Comparison of ENCODE assay signal across 8 cellular contexts in genomic region chr11:64224891-64225607, GRCh38. TPM values are rescaled to one million over a fixed set of nuclear protein-coding genes. Genes with fewer than 3 reads are reported as not detected.
DNase-seq lines count a peak whose midpoint lies in the region; ATAC-seq and TF ChIP-seq lines count a peak whose summit lies in the region.

No MANE protein-coding gene starts in this region.

- H3K9me2 ChIP-seq in PC-3 (replicated peaks; ENCODE audit: low read length): no peaks in the 10 kb centered on the region

- H3F3A ChIP-seq in PC-3 (ENCODE audit: low read length, unreplicated experiment): no peaks in the 10 kb centered on the region

- H3K27ac ChIP-seq in PC-3 (ENCODE audit: low read length) (no peak overlapping the region), osteoblast (ENCODE audit: low read depth, low read length) (peak overlapping the region; percentile 80)

- H3K9ac ChIP-seq in PC-3 (ENCODE audit: low read length) (no peak overlapping the region; the same call in 1 of the 2 replicates), endocrine pancreas (ENCODE audit: control insufficient read depth, insufficient read depth, low read length) (peak overlapping the region; percentile 34)

- CTCF ChIA-PET in PC-3 (lab: Charles Lee): no interaction called here

- no peak for TF ChIP-seq CTCF in PC-3 (conservative IDR thresholded peaks at IDR 0.05; ENCODE audit: low read depth, low read length)
- TF ChIP-seq CTCF in osteoblast (IDR thresholded peaks at IDR 0.05; ENCODE audit: extremely low read depth, low read depth, low read length): no peak

- H3K4me2 ChIP-seq in PC-3 (ENCODE audit: low read length) (peak overlapping the region; percentile 97), osteoblast (ENCODE audit: insufficient read depth, low read length) (peak overlapping the region; percentile 97)

- H4K20me1 ChIP-seq in PC-3 (ENCODE audit: low read length): no peaks in the 10 kb centered on the region
- H4K20me1 ChIP-seq in osteoblast (ENCODE audit: insufficient read depth, low read length): peaks cover 5% of the 10 kb centered on the region

- H3K4me3 ChIP-seq in PC-3 (ENCODE audit: low read length) (peak overlapping the region; percentile 83), endocrine pancreas (ENCODE audit: control insufficient read depth, insufficient read depth, low read length) (no peak overlapping the region), osteoblast (ENCODE audit: insufficient read depth, low read length) (peak overlapping the region; percentile 96)

- peaks cover 21% of the 10 kb centered on the region for H3K79me2 ChIP-seq in PC-3 (ENCODE audit: low read length)
- peaks cover 32% of the 10 kb centered on the region for H3K79me2 ChIP-seq in osteoblast (ENCODE audit: insufficient read depth, low read length)

- intact Hi-C loops in PC-3 (cut with micrococcal nuclease): no loop called here

- H3K27me3 ChIP-seq in PC-3 (ENCODE audit: low read length): no peaks in the 10 kb centered on the region
- no peaks in the 10 kb centered on the region for H3K27me3 ChIP-seq in endocrine pancreas (ENCODE audit: control insufficient read depth, insufficient read depth, low read length)
- no peaks in the 10 kb centered on the region for H3K27me3 ChIP-seq in osteoblast (ENCODE audit: insufficient read depth, low read length)

- H3K9me3 ChIP-seq in PC-3 (ENCODE audit: low read length) (no peaks in the 10 kb centered on the region), endocrine pancreas (ENCODE audit: control insufficient read depth, low read length) (no peaks in the 10 kb centered on the region), osteoblast (ENCODE audit: low read depth, low read length) (no peaks in the 10 kb centered on the region)

- H2AFZ ChIP-seq in PC-3 (ENCODE audit: low read length) (no peak overlapping the region), osteoblast (ENCODE audit: low read length) (no peak overlapping the region)

- peaks cover 34% of the 10 kb centered on the region for H3K4me1 ChIP-seq in PC-3 (ENCODE audit: insufficient read depth, low read length)
- H3K4me1 ChIP-seq in endocrine pancreas (ENCODE audit: control insufficient read depth, insufficient read depth, low read length): no peaks in the 10 kb centered on the region
- peaks cover 28% of the 10 kb centered on the region for H3K4me1 ChIP-seq in osteoblast (ENCODE audit: insufficient read depth, low read length)

- POLR2A ChIA-PET in PC-3 (lab: Charles Lee; ENCODE audit: unreplicated experiment): no interaction called here

- no TSS peak for BruUV-seq in PC-3 (replicated peaks; lab: Mats Ljungman, UMichigan)

- no peak for ATAC-seq in PC-3
- ATAC-seq in HG02759 (IDR thresholded peaks at IDR 0.05; ENCODE audit: unreplicated experiment): no peak

- DNase-seq in COLO668 (lab: John Stamatoyannopoulos, UW; ENCODE audit: unreplicated experiment): peak; percentile 33
- DNase-seq in PC-3: no peak
- DNase-seq in osteoblast (ENCODE audit: insufficient read length, low spot score, missing footprints): no peak
- DNase-seq in glomerular visceral epithelial cell (ENCODE audit: extremely low spot score): no peak
- no peak for DNase-seq in DMS79 (lab: John Stamatoyannopoulos, UW)
- DNase-seq in NCI-H1436 (lab: John Stamatoyannopoulos, UW): no peak

- H3K36me3 ChIP-seq in PC-3 (ENCODE audit: low read depth, low read length): 0 out of 2 replicates have a peak, but pooled peaks cover 3% of the 10 kb centered on the region
- no peaks in the 10 kb centered on the region for H3K36me3 ChIP-seq in endocrine pancreas (ENCODE audit: control insufficient read depth, insufficient read depth, low read length)
- H3K36me3 ChIP-seq in osteoblast (ENCODE audit: insufficient read depth, low read length): peaks cover 5% of the 10 kb centered on the region

RNA-seq across cellular contexts. Expression of gene TRPT1, which starts 0.9 kb away (rescaled TPM):
- 56.0 and 57.7 TPM in 2 replicates for total RNA-seq in PC-3 (2014; rRNA removed)
- total RNA-seq in osteoblast: 32.2 and 33.0 TPM in 2 replicates

RNA-seq across cellular contexts. Expression of gene NUDT22, which starts 1.0 kb away (rescaled TPM):
- total RNA-seq in PC-3 (2014; rRNA removed) (98.3 and 102 TPM in 2 replicates), osteoblast (46.6 and 56.5 TPM in 2 replicates)

RNA-seq across cellular contexts. Expression of gene DNAJC4, which starts 5.3 kb away (rescaled TPM):
- total RNA-seq in PC-3 (2014; rRNA removed) (20.4 and 25.4 TPM in 2 replicates), osteoblast (8.0 and 9.8 TPM in 2 replicates)

RNA-seq across cellular contexts. Expression of gene VEGFB, which starts 9.3 kb away (rescaled TPM):
- total RNA-seq in PC-3 (2014; rRNA removed) (27.9 and 39.4 TPM in 2 replicates), osteoblast (37.6 and 41.5 TPM in 2 replicates)

RNA-seq across cellular contexts. Expression of gene FKBP2, which starts 15.8 kb away (rescaled TPM):
- 215 and 248 TPM in 2 replicates for total RNA-seq in PC-3 (2014; rRNA removed)
- 31.1 and 32.7 TPM in 2 replicates for total RNA-seq in osteoblast
